ENCODE assay signal across 18 cellular contexts in the genomic region with DNA sequence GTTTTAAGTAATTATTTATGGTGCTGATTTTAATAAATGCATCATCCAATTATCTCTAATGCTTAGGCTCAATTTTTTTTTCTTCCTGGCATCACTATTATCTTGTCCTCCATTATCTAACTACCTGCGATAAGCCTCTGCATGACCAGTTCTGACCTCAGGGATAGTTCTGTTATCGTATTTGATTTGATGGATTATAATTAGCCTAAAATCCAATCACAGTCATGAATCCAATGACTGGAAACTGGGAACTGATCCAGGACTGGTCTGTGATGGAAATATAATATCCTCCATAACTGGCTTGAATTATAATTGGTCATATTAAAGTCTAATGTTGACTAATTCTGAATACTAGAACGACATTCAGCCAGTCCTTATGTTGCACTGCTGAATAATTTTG. TPM values are rescaled to one million over a fixed set of nuclear protein-coding genes. Genes with fewer than 3 reads are reported as not detected.
DNase-seq lines count a peak whose midpoint lies in the region; ATAC-seq and TF ChIP-seq lines count a peak whose summit lies in the region.
"Had no signal": no experiment of that assay in that cellular context is flagged by ENCODE, and none has a peak within 500 bp of the region (broad histone marks: within the 10 kb centered on the region; RNA-seq: fewer than 3 reads in every experiment).

No MANE protein-coding gene starts in this region.

- ATAC-seq in HG03460 (IDR thresholded peaks at IDR 0.05; ENCODE audit: unreplicated experiment), result no peak
- ATAC-seq in omental fat pad (ENCODE audit: low FRiP score), result no peak
- ATAC-seq: Panc1 had no signal

- H3K36me3 Mint-ChIP-seq in activated naive CD4-positive, alpha-beta T cell treated with anti-CD3 and anti-CD28 coated beads, Interleukin-2, amount 10 ng/mL, durations not matched to agents 7 days and 5 days, result no peaks in the 10 kb centered on the region
- H3K36me3 Mint-ChIP-seq: CD4-positive, alpha-beta memory T cell had no signal

- H3K4me3 Mint-ChIP-seq in activated naive CD4-positive, alpha-beta T cell treated with anti-CD3 and anti-CD28 coated beads, Interleukin-2, amount 10 ng/mL, durations not matched to agents 7 days and 5 days, result no peak overlapping the region
- H3K4me3 Mint-ChIP-seq: CD4-positive, alpha-beta memory T cell had no signal

- H3K27me3 Mint-ChIP-seq in activated naive CD4-positive, alpha-beta T cell treated with anti-CD3 and anti-CD28 coated beads, Interleukin-2, amount 10 ng/mL, durations not matched to agents 7 days and 5 days, result peaks cover 3% of the 10 kb centered on the region
- H3K27me3 Mint-ChIP-seq: CD4-positive, alpha-beta memory T cell had no signal

- peak; percentile 54 for DNase-seq in NCI-H1092 (lab: John Stamatoyannopoulos, UW)
- peak; percentile 52 for DNase-seq in NCI-H146 (lab: John Stamatoyannopoulos, UW)
- DNase-seq in NCI-H82 (lab: John Stamatoyannopoulos, UW), result peak; percentile 67
- DNase-seq in fibroblast of mammary gland (ENCODE audit: low read depth), result peak; percentile 16
- DNase-seq in omental fat pad (ENCODE audit: low spot score), result no peak
- no peak for DNase-seq in activated naive CD4-positive, alpha-beta T cell treated with anti-CD3 and anti-CD28 coated beads, Interleukin-2, amount 10 ng/mL, durations not matched to agents 7 days and 5 days
- DNase-seq: CD4-positive, alpha-beta memory T cell; DMS153; IMR-90; NCI-H1930; NCI-H510A treated with DMSO at 0.1 percent for 48 hours; NK-92 treated with Interleukin-12 subunit alpha and Interleukin-12 subunit beta, amount 100 ng/mL, for 24 hours; SIG-M5; T-helper 9 cell had no signal

- H3K4me1 Mint-ChIP-seq in activated naive CD4-positive, alpha-beta T cell treated with anti-CD3 and anti-CD28 coated beads, Interleukin-2, amount 10 ng/mL, durations not matched to agents 7 days and 5 days, result no peaks in the 10 kb centered on the region
- H3K4me1 Mint-ChIP-seq: CD4-positive, alpha-beta memory T cell had no signal

- H3K9me3 Mint-ChIP-seq in activated naive CD4-positive, alpha-beta T cell treated with anti-CD3 and anti-CD28 coated beads, Interleukin-2, amount 10 ng/mL, durations not matched to agents 7 days and 5 days, result no peaks in the 10 kb centered on the region
- H3K9me3 Mint-ChIP-seq: CD4-positive, alpha-beta memory T cell had no signal

- CTCF ChIA-PET in activated naive CD4-positive, alpha-beta T cell treated with anti-CD3 and anti-CD28 coated beads, Interleukin-2, amount 10 ng/mL, durations not matched to agents 7 days and 5 days (lab: Charles Lee), result interaction anchor here (0.7 kb wide), 1 partner anchor 16 kb away, joined by 3 read pairs; no protein-coding TSS in a partner anchor

- TF ChIP-seq CTCF in fibroblast of mammary gland (conservative IDR thresholded peaks at IDR 0.05; ENCODE audit: control insufficient read depth, insufficient read depth, low read depth, low read length) (no peak), omental fat pad (IDR thresholded peaks at IDR 0.05) (no peak)

- no peak overlapping the region for H3K27ac Mint-ChIP-seq in activated naive CD4-positive, alpha-beta T cell treated with anti-CD3 and anti-CD28 coated beads, Interleukin-2, amount 10 ng/mL, durations not matched to agents 7 days and 5 days
- H3K27ac Mint-ChIP-seq: CD4-positive, alpha-beta memory T cell had no signal

- no peak overlapping the region for H3K4me3 ChIP-seq in fibroblast of mammary gland (ENCODE audit: control insufficient read depth, low read depth, low read length)
- H3K4me3 ChIP-seq: BLaER1 treated with 17β-estradiol and CSF1 and Interleukin-3, amounts not matched to agents 10 nM and 100 nM had no signal

RNA-seq across cellular contexts. Expression of a gene that starts 1.1 kb away (rescaled TPM):
- not detected for total RNA-seq in omental fat pad
- total RNA-seq: H1 had no signal

Comparison
In these comparisons a context has a peak if more than half of its experiments do, and no peak if none do; other contexts are left out.
1. DNase-seq: peak in NCI-H1092 (single experiment), NCI-H146 (single experiment), NCI-H82 (single experiment) and fibroblast of mammary gland (single experiment); none in omental fat pad (single experiment) and activated naive CD4-positive, alpha-beta T cell treated with anti-CD3 and anti-CD28 coated beads, Interleukin-2, amount 10 ng/mL, durations not matched to agents 7 days and 5 days (single experiment).